Comparison of ENCODE assay signal across 1 cellular context in genomic region chr12:55820679-55821078, GRCh38.
TF ChIP-seq lines count a peak whose summit lies in the region.

No MANE protein-coding gene starts in this region.

TF ChIP-seq in HCT116, 20 proteins besides CTCF, POLR2A, EP300 and RAD21 (continued from another document):
- TF ChIP-seq REST (IDR thresholded peaks at IDR 0.05; ENCODE audit: low read depth): no peak
- TF ChIP-seq, protein P1, sequence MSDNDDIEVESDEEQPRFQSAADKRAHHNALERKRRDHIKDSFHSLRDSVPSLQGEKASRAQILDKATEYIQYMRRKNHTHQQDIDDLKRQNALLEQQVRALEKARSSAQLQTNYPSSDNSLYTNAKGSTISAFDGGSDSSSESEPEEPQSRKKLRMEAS (IDR thresholded peaks at IDR 0.05): no peak
